In genomic region chr5:151079838-151080619, GRCh38 we compare ENCODE assay signal across 8 cellular contexts. TPM values are rescaled to one million over a fixed set of nuclear protein-coding genes. Genes with fewer than 3 reads are reported as not detected.
A peak's percentile ranks its signal among the peaks of the same experiment; 100 is the strongest.
DNase-seq lines count a peak whose midpoint lies in the region; ATAC-seq and TF ChIP-seq lines count a peak whose summit lies in the region.

No MANE protein-coding gene starts in this region.

- peak overlapping the region; percentile 63 to 89 (median 74) for H3K27ac Mint-ChIP-seq in nephron

- H3K4me1 Mint-ChIP-seq in nephron, result peaks cover 63% of the 10 kb centered on the region

- peaks cover 12% of the 10 kb centered on the region for H3K36me3 Mint-ChIP-seq in nephron (ENCODE audit: low read depth)

- WGBS in ectodermal cell, 2 experiments, result 20 to 24% methylated on average over 19 to 22 of the region's 22 CpGs

- H3K27me3 ChIP-seq in left ventricle myocardium inferior (ENCODE audit: low read depth), result no peaks in the 10 kb centered on the region
- no peaks in the 10 kb centered on the region for H3K27me3 ChIP-seq in SJSA1 (replicated peaks)
- H3K27me3 ChIP-seq in ectodermal cell (ENCODE audit: control insufficient read depth, insufficient read depth, low read length, poor library complexity, severe bottlenecking), result no peaks in the 10 kb centered on the region

- intact Hi-C loops in left ventricle myocardium inferior (cut with micrococcal nuclease), result no loop called here
- intact Hi-C loops in left cardiac atrium (cut with DNase I), result no loop called here
- intact Hi-C loops in sciatic nerve (cut with DNase I), result no loop called here

- H3K4me1 ChIP-seq in left ventricle myocardium inferior, result peaks cover 84% of the 10 kb centered on the region
- peaks cover 84% of the 10 kb centered on the region for H3K4me1 ChIP-seq in SJSA1 (replicated peaks)
- no peaks in the 10 kb centered on the region for H3K4me1 ChIP-seq in ectodermal cell (ENCODE audit: control insufficient read depth, insufficient read depth, low read length)

- TF ChIP-seq CTCF in left ventricle myocardium inferior (IDR thresholded peaks at IDR 0.05; ENCODE audit: borderline replicate concordance) (no peak), nephron (IDR thresholded peaks at IDR 0.05; ENCODE audit: unreplicated experiment in 3 of 3) (no peak)

- H3K36me3 ChIP-seq in left ventricle myocardium inferior (peaks cover 4% of the 10 kb centered on the region), SJSA1 (peaks cover 57% of the 10 kb centered on the region), ectodermal cell (ENCODE audit: control insufficient read depth, insufficient read depth, low read length) (no peaks in the 10 kb centered on the region)

- peak overlapping the region; percentile 89 for H3K4me3 ChIP-seq in left ventricle myocardium inferior
- peak overlapping the region; percentile 87 for H3K4me3 ChIP-seq in SJSA1
- H3K4me3 ChIP-seq in ectodermal cell (ENCODE audit: insufficient read depth, low read depth, low read length), result peak overlapping the region; percentile 55

- peak overlapping the region; percentile 82 to 88 (median 86) for H3K4me3 Mint-ChIP-seq in nephron

- H3K9me3 ChIP-seq in left ventricle myocardium inferior (replicated peaks) (no peaks in the 10 kb centered on the region), SJSA1 (replicated peaks) (no peaks in the 10 kb centered on the region), ectodermal cell (ENCODE audit: control insufficient read depth, low read length) (no peaks in the 10 kb centered on the region)

- H3K27me3 Mint-ChIP-seq in nephron (ENCODE audit: low read depth), result no peaks in the 10 kb centered on the region

- ATAC-seq in left cardiac atrium (no peak), HG02970 (IDR thresholded peaks at IDR 0.05; ENCODE audit: low FRiP score, unreplicated experiment) (no peak), sciatic nerve (no peak)

- H3K9me3 Mint-ChIP-seq in nephron, result no peaks in the 10 kb centered on the region

- DNase-seq in left ventricle myocardium inferior, result no peak
- DNase-seq in left cardiac atrium, result no peak
- peak; percentile 93 to 96 for DNase-seq in SJSA1 (ENCODE audit: low read depth in 1 of 2, low spot score in 2 of 2)
- no peak for DNase-seq in sciatic nerve (ENCODE audit: low spot score)
- no peak for DNase-seq in ureter (ENCODE audit: low spot score)

- H3K27ac ChIP-seq in left ventricle myocardium inferior (replicated peaks) (peak overlapping the region; percentile 99), SJSA1 (peak overlapping the region; percentile 98), ectodermal cell (ENCODE audit: insufficient read depth, low read depth, low read length, poor library complexity, severe bottlenecking) (no peak overlapping the region)

RNA-seq across cellular contexts. Expression of gene TNIP1, which starts 0.8 kb away (rescaled TPM):
- 131 TPM for total RNA-seq in left ventricle myocardium inferior
- 100 to 1,000 TPM in 1 of 2 donors, 10 to 100 TPM in 1; 80.4 to 101 TPM for total RNA-seq in left cardiac atrium
- 263 and 296 TPM in 2 replicates for total RNA-seq in SJSA1 (2014; rRNA removed; shearing (Covaris generic))
- 32.9 TPM for polyA plus RNA-seq in ectodermal cell (2013, experiment 1 of 4)
- 31.9 TPM for polyA plus RNA-seq in ectodermal cell (2013, experiment 2 of 4)
- polyA plus RNA-seq in ectodermal cell (2013, experiment 3 of 4), result 22.5 TPM
- polyA plus RNA-seq in ectodermal cell (2013, experiment 4 of 4), result 28.5 TPM
- 80.2 TPM for total RNA-seq in sciatic nerve
- total RNA-seq in ureter, result 75.4 TPM

RNA-seq across cellular contexts. Expression of gene GPX3, which starts 59.6 kb away (rescaled TPM):
- total RNA-seq in left ventricle myocardium inferior (744 TPM), left cardiac atrium (1,000 to 10,000 TPM; 1,172 to 1,220 TPM), sciatic nerve (1,443 TPM), ureter (160 TPM)
- 10.5 and 12.2 TPM in 2 replicates for total RNA-seq in SJSA1 (2014; rRNA removed; shearing (Covaris generic))
- 36.5 TPM for polyA plus RNA-seq in ectodermal cell (2013, experiment 1 of 4)
- 27.5 TPM for polyA plus RNA-seq in ectodermal cell (2013, experiment 2 of 4)
- polyA plus RNA-seq in ectodermal cell (2013, experiment 3 of 4), result 26.3 TPM
- 25.5 TPM for polyA plus RNA-seq in ectodermal cell (2013, experiment 4 of 4)

Comparison
In these comparisons a context has a peak if more than half of its experiments do, and no peak if none do; other contexts are left out.
1. DNase-seq: peak in SJSA1 (2 of 2); none in left ventricle myocardium inferior (single experiment), left cardiac atrium (single experiment), sciatic nerve (single experiment) and ureter (single experiment).
2. RNA of gene GPX3, which starts 59.6 kb away (total RNA-seq): 1,443 TPM in sciatic nerve (single experiment), 1,172 to 1,220 TPM in left cardiac atrium, 744 TPM in left ventricle myocardium inferior (single experiment) and 160 TPM in ureter (single experiment); 10.5 to 12.2 TPM in SJSA1; every median in the first group is over 10 times any median in the second.
3. Peak in every context shown above with its lines, with median percentiles within 50 percentile points of each other: H3K4me3 ChIP-seq.